18 cellular contexts compared by ENCODE assay signal in genomic region chr2:119288576-119288975, GRCh38.
DNase-seq lines count a peak whose midpoint lies in the region; ATAC-seq and TF ChIP-seq lines count a peak whose summit lies in the region.
"Had no signal": no experiment of that assay in that cellular context is flagged by ENCODE, and none has a peak within 500 bp of the region (broad histone marks: within the 10 kb centered on the region; RNA-seq: fewer than 3 reads in every experiment).

No MANE protein-coding gene starts in this region.

- ATAC-seq in T-helper 17 cell: no peak
- no peak for ATAC-seq in HG02884 (IDR thresholded peaks at IDR 0.05; ENCODE audit: unreplicated experiment)

- TF ChIP-seq EP300 in stomach (IDR thresholded peaks at IDR 0.05): no peak

- CTCF ChIA-PET in GM10248 (lab: Yijun Ruan, JAX): interaction anchor here (1.5 to 8.0 kb wide), 6 partner anchors 9 to 406 kb away, joined by 3 to 97 read pairs (median 6); no protein-coding TSS in a partner anchor

- H3K9me3 ChIP-seq in mucosa of stomach (ENCODE audit: control insufficient read depth, low read length): no peaks in the 10 kb centered on the region
- no peaks in the 10 kb centered on the region for H3K9me3 ChIP-seq in stomach
- no peaks in the 10 kb centered on the region for H3K9me3 ChIP-seq in T-helper 17 cell (ENCODE audit: control insufficient read depth, low read length, poor library complexity, severe bottlenecking)
- H3K9me3 ChIP-seq: MG63, SJSA1 had no signal

- no peak for TF ChIP-seq POLR2A in stomach (IDR thresholded peaks at IDR 0.05)

- 75 to 90% (median 82%) methylated on average over 6 of the region's 6 CpGs for WGBS in stomach, 5 donors

- H3K27me3 Mint-ChIP-seq in T-helper 17 cell: no peaks in the 10 kb centered on the region
- H3K27me3 Mint-ChIP-seq: B cell; CD8-positive, alpha-beta memory T cell had no signal

- H3K27me3 ChIP-seq in mucosa of stomach (ENCODE audit: control insufficient read depth, insufficient read depth, low read length) (no peaks in the 10 kb centered on the region), stomach (no peaks in the 10 kb centered on the region)
- H3K27me3 ChIP-seq: MG63, SJSA1 had no signal

- H3K36me3 ChIP-seq in mucosa of stomach (ENCODE audit: control insufficient read depth, insufficient read depth, low read length): no peaks in the 10 kb centered on the region
- H3K36me3 ChIP-seq in stomach: peaks cover 0 to 15% (median 0%) of the 10 kb centered on the region in 4 donors
- H3K36me3 ChIP-seq: MG63, SJSA1 had no signal

- POLR2A ChIA-PET in GM10248 (lab: Yijun Ruan, JAX): no interaction called here

- H3K4me1 ChIP-seq in mucosa of stomach (ENCODE audit: control insufficient read depth, insufficient read depth, low read length) (peaks cover 20% of the 10 kb centered on the region), stomach (peaks cover 7 to 34% (median 21%) of the 10 kb centered on the region in 4 donors)

- H3K4me3 ChIP-seq in mucosa of stomach (ENCODE audit: low read length) (no peak overlapping the region), stomach (no peak overlapping the region)
- H3K4me3 ChIP-seq: MG63, SJSA1 had no signal

- DNase-seq in GM10248 (ENCODE audit: extremely low spot score) (peak; percentile 6), HT1080 (ENCODE audit: low read depth) (peak; percentile 28), stomach (no peak), GF-D8 (lab: John Stamatoyannopoulos, UW) (no peak), T-helper 17 cell (no peak)
- DNase-seq: Calu3; CD8-positive, alpha-beta memory T cell; DMS153; DND-41; KBM-7; MG63; NCI-H2029; NCI-H774 had no signal

- H3K9ac ChIP-seq in mucosa of stomach (ENCODE audit: low read length): peak overlapping the region; percentile 2

- intact Hi-C loops in stomach (cut with DNase I; ENCODE audit: low total_unique reads): loop anchor here (10.0 kb wide), 1 partner anchor 274 kb away; no protein-coding TSS in a partner anchor

- H3K36me3 Mint-ChIP-seq in T-helper 17 cell (ENCODE audit: low read depth): peaks cover 6% of the 10 kb centered on the region

- H3K4me1 Mint-ChIP-seq in T-helper 17 cell: no peaks in the 10 kb centered on the region

- H3K27ac ChIP-seq in stomach: peak overlapping the region in 3 of 5 donors; percentile 41 to 64 (median 43)
- H3K27ac ChIP-seq: C4-2B, SJSA1 had no signal

- H3K27ac Mint-ChIP-seq in T-helper 17 cell: no peak overlapping the region
- H3K27ac Mint-ChIP-seq: B cell; CD8-positive, alpha-beta memory T cell had no signal

- TF ChIP-seq CTCF in GM10248 (IDR thresholded peaks at IDR 0.05; ENCODE audit: control extremely low read depth, extremely low read depth, low read depth, missing control alignments) (no peak), stomach (IDR thresholded peaks at IDR 0.05) (no peak)

- no peak overlapping the region for H3K4me3 Mint-ChIP-seq in T-helper 17 cell
- H3K4me3 Mint-ChIP-seq: B cell; CD8-positive, alpha-beta memory T cell had no signal

Comparison
In these comparisons a context has a peak if more than half of its experiments do, and no peak if none do; other contexts are left out.
1. DNase-seq: peak in GM10248 (single experiment) and HT1080 (single experiment); none in stomach (single experiment), GF-D8 (single experiment) and T-helper 17 cell (0 of 3).